2 cellular contexts compared by ENCODE assay signal in the genomic region with DNA sequence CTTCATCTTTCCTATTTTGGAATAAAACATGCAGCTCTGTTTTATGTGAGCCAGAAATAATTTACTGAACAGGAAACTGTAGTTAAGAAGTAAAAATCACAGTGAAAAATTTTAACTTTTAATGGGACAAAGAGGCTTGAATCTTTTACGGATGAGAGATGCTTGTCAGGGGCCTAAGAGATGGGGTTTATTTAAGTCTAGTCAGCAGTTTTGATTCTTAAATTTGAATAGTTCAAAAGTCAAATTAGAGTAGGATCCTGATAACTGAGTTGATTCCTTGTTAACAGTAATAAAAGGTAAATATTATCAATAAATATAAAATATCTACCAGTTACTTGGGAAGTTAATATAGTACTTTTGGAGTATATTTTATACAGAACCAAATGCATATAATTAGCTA.
TF ChIP-seq lines count a peak whose summit lies in the region.

No MANE protein-coding gene starts in this region.

TF ChIP-seq in HCT116, 20 proteins besides CTCF, POLR2A, EP300 and RAD21:
- TF ChIP-seq JUND (IDR thresholded peaks at IDR 0.05), result no peak
- TF ChIP-seq, protein P1, sequence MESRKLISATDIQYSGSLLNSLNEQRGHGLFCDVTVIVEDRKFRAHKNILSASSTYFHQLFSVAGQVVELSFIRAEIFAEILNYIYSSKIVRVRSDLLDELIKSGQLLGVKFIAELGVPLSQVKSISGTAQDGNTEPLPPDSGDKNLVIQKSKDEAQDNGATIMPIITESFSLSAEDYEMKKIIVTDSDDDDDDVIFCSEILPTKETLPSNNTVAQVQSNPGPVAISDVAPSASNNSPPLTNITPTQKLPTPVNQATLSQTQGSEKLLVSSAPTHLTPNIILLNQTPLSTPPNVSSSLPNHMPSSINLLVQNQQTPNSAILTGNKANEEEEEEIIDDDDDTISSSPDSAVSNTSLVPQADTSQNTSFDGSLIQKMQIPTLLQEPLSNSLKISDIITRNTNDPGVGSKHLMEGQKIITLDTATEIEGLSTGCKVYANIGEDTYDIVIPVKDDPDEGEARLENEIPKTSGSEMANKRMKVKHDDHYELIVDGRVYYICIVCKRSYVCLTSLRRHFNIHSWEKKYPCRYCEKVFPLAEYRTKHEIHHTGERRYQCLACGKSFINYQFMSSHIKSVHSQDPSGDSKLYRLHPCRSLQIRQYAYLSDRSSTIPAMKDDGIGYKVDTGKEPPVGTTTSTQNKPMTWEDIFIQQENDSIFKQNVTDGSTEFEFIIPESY (IDR thresholded peaks at IDR 0.05; ENCODE audit: extremely low read depth, insufficient replicate concordance, low read length), result no peak
- no peak for TF ChIP-seq EGR1 (IDR thresholded peaks at IDR 0.05; ENCODE audit: low read depth)
- no peak for TF ChIP-seq CEBPB (IDR thresholded peaks at IDR 0.05; ENCODE audit: low read depth)
- TF ChIP-seq POLR2AphosphoS5 (IDR thresholded peaks at IDR 0.05; ENCODE audit: low read depth, low read length), result no peak
- TF ChIP-seq FOSL1 (IDR thresholded peaks at IDR 0.05; ENCODE audit: low read depth), result no peak
- no peak for TF ChIP-seq REST (IDR thresholded peaks at IDR 0.05; ENCODE audit: low read depth)
- no peak for TF ChIP-seq ZNF274 (IDR thresholded peaks at IDR 0.05; ENCODE audit: low read depth, low read length)
- TF ChIP-seq, protein P2, sequence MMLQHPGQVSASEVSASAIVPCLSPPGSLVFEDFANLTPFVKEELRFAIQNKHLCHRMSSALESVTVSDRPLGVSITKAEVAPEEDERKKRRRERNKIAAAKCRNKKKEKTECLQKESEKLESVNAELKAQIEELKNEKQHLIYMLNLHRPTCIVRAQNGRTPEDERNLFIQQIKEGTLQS (IDR thresholded peaks at IDR 0.05), result no peak
- TF ChIP-seq TCF7L2 (IDR thresholded peaks at IDR 0.05; ENCODE audit: borderline replicate concordance, extremely low read depth, insufficient read depth, insufficient read length), result no peak
- TF ChIP-seq CBX3 (IDR thresholded peaks at IDR 0.05; ENCODE audit: low read depth), result no peak
- no peak for TF ChIP-seq ZFX (IDR thresholded peaks at IDR 0.05)
- TF ChIP-seq SP1 (IDR thresholded peaks at IDR 0.05; ENCODE audit: low read depth), result no peak
- no peak for TF ChIP-seq EZH2phosphoT487 (IDR thresholded peaks at IDR 0.05; ENCODE audit: borderline replicate concordance)
- TF ChIP-seq, protein P3, sequence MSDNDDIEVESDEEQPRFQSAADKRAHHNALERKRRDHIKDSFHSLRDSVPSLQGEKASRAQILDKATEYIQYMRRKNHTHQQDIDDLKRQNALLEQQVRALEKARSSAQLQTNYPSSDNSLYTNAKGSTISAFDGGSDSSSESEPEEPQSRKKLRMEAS (IDR thresholded peaks at IDR 0.05), result no peak
- TF ChIP-seq ELF1 (IDR thresholded peaks at IDR 0.05; ENCODE audit: borderline replicate concordance, low read depth), result no peak
- no peak for TF ChIP-seq SRF (IDR thresholded peaks at IDR 0.05; ENCODE audit: low read depth)
- no peak for TF ChIP-seq SIN3A (IDR thresholded peaks at IDR 0.05; ENCODE audit: low read depth)
- no peak for TF ChIP-seq YY1 (IDR thresholded peaks at IDR 0.05; ENCODE audit: extremely low read depth, insufficient replicate concordance, low read depth, low read length)

TF ChIP-seq in H1, 55 proteins besides CTCF, POLR2A, EP300 and RAD21:
- TF ChIP-seq HDAC2 (IDR thresholded peaks at IDR 0.05; ENCODE audit: borderline replicate concordance in 1 of 2, low read depth in 2 of 2, low read length in 2 of 2), result no peak
- TF ChIP-seq MAFK (IDR thresholded peaks at IDR 0.05; ENCODE audit: low read depth, low read length), result peak; percentile 91
- TF ChIP-seq CEBPB (IDR thresholded peaks at IDR 0.05; ENCODE audit: low read depth, low read length), result no peak
- TF ChIP-seq ZNF274 (IDR thresholded peaks at IDR 0.05; ENCODE audit: borderline replicate concordance, extremely low read depth, low read length), result no peak
- no peak for TF ChIP-seq GTF2F1 (IDR thresholded peaks at IDR 0.05; ENCODE audit: borderline replicate concordance, low read depth, low read length)
